ENCODE assay signal across 8 cellular contexts in the genomic region with DNA sequence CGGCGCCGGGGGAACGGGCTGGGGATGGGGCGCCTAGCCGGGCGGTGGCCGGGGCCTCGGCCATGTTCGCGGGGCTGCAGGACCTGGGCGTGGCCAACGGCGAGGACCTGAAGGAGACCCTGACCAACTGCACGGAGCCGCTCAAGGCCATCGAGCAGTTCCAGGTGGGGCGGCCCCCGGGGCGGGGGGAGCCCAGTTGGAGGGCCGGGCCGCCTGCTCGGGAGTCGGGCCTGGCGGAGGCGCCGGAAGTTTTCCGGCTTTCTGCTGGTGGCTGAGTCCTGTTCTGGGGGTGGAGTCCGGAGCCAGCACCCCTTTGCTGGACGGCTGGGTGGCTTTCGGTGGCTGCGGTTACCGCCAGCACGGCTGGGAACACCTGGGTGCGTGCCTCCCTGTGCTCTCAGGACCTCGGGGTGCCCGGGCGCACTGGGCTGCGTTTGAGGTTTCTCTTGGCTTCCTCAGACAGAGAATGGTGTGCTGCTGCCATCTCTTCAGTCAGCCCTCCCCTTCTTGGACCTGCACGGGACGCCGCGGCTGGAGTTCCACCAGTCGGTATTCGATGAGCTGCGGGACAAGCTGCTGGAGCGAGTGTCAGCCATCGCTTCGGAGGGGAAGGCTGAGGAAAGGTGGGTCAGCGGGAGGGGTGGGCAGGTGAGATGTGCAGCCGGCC. TPM values are rescaled to one million over a fixed set of nuclear protein-coding genes. Genes with fewer than 3 reads are reported as not detected.
A peak's percentile ranks its signal among the peaks of the same experiment; 100 is the strongest.
DNase-seq lines count a peak whose midpoint lies in the region; ATAC-seq and TF ChIP-seq lines count a peak whose summit lies in the region.

No MANE protein-coding gene starts in this region.

- peak; percentile 24 for DNase-seq in NCI-H2029 (lab: John Stamatoyannopoulos, UW)
- no peak for DNase-seq in NCI-H2029 treated with DMSO at 0.1 percent for 48 hours (lab: John Stamatoyannopoulos, UW)
- DNase-seq in SK-N-MC (ENCODE audit: low read depth, low spot score) = no peak
- no peak for DNase-seq in esophagus muscularis mucosa (ENCODE audit: extremely low spot score)
- DNase-seq in nephron progenitor cell = no peak
- DNase-seq in NCI-H2171 treated with DMSO at 0.1 percent for 48 hours (lab: John Stamatoyannopoulos, UW) = no peak

- H3K9me3 ChIP-seq in SK-N-MC (ENCODE audit: low read depth, low read length) (no peaks in the 10 kb centered on the region), esophagus muscularis mucosa (no peaks in the 10 kb centered on the region)

- H3K27ac ChIP-seq in SK-N-MC (peak overlapping the region; percentile 50; the same call in 1 of the 2 replicates), esophagus muscularis mucosa (replicated peaks in 1 of 4) (peak overlapping the region; percentile 77 to 84 (median 82))

- H3K9ac ChIP-seq in SK-N-MC (ENCODE audit: insufficient read length) = peak overlapping the region; percentile 91

- H3K36me3 ChIP-seq in SK-N-MC (ENCODE audit: insufficient read depth, low read length) (peaks cover 25% of the 10 kb centered on the region), esophagus muscularis mucosa (peaks cover 0 to 38% (median 30%) of the 10 kb centered on the region in 4 donors)

- H3K27me3 ChIP-seq in esophagus muscularis mucosa = no peaks in the 10 kb centered on the region

- WGBS in esophagus muscularis mucosa = no CpG with 5 or more reads among the region's 51 CpGs

- intact Hi-C loops in esophagus muscularis mucosa (cut with DNase I) = no loop called here

- H3K4me3 ChIP-seq in SK-N-MC (peak overlapping the region; percentile 88), esophagus muscularis mucosa (peak overlapping the region; percentile 81 to 100 (median 94))

- no peak for TF ChIP-seq POLR2A in esophagus muscularis mucosa (IDR thresholded peaks at IDR 0.05; ENCODE audit: low read depth)

- ATAC-seq in HG02943 (IDR thresholded peaks at IDR 0.05; ENCODE audit: low read depth, unreplicated experiment) (peak; percentile 25), GM21576 (IDR thresholded peaks at IDR 0.05; ENCODE audit: unreplicated experiment) (no peak)

- peaks cover 13% of the 10 kb centered on the region for H3K36me3 Mint-ChIP-seq in nephron progenitor cell (ENCODE audit: low read depth)

- H3K9me3 Mint-ChIP-seq in nephron progenitor cell = no peaks in the 10 kb centered on the region

- H3K4me1 Mint-ChIP-seq in nephron progenitor cell = peaks cover 37% of the 10 kb centered on the region

- TF ChIP-seq CTCF in esophagus muscularis mucosa (IDR thresholded peaks at IDR 0.05) (no peak), nephron progenitor cell (IDR thresholded peaks at IDR 0.05) (no peak)

- peak overlapping the region; percentile 85 for H3K4me3 Mint-ChIP-seq in nephron progenitor cell

- no peak for TF ChIP-seq EP300 in esophagus muscularis mucosa (IDR thresholded peaks at IDR 0.05)

- H3K27ac Mint-ChIP-seq in nephron progenitor cell = no peak overlapping the region

- H3K27me3 Mint-ChIP-seq in nephron progenitor cell (ENCODE audit: low read depth, poor library complexity) = no peaks in the 10 kb centered on the region

- peaks cover 25 to 33% (median 27%) of the 10 kb centered on the region in 4 donors for H3K4me1 ChIP-seq in esophagus muscularis mucosa

RNA-seq across cellular contexts. Expression of a gene that starts 0.5 kb away (rescaled TPM):
- total RNA-seq in esophagus muscularis mucosa = 10 to 100 TPM; 26.6 to 73.2 (median 48.8) TPM

RNA-seq across cellular contexts. Expression of a gene that starts 4.5 kb away (rescaled TPM):
- not detected for total RNA-seq in esophagus muscularis mucosa

RNA-seq across cellular contexts. Expression of a gene that starts 14.5 kb away (rescaled TPM):
- 100 to 1,000 TPM; 227 to 469 (median 304) TPM for total RNA-seq in esophagus muscularis mucosa

RNA-seq across cellular contexts. Expression of a gene that starts 21.9 kb away (rescaled TPM):
- total RNA-seq in esophagus muscularis mucosa = 1 to 10 TPM; 5.0 to 9.2 (median 7.3) TPM

RNA-seq across cellular contexts. Expression of a gene that starts 24.9 kb away (rescaled TPM):
- total RNA-seq in esophagus muscularis mucosa = not detected
